Comparison of ENCODE assay signal across 18 cellular contexts in the genomic region with DNA sequence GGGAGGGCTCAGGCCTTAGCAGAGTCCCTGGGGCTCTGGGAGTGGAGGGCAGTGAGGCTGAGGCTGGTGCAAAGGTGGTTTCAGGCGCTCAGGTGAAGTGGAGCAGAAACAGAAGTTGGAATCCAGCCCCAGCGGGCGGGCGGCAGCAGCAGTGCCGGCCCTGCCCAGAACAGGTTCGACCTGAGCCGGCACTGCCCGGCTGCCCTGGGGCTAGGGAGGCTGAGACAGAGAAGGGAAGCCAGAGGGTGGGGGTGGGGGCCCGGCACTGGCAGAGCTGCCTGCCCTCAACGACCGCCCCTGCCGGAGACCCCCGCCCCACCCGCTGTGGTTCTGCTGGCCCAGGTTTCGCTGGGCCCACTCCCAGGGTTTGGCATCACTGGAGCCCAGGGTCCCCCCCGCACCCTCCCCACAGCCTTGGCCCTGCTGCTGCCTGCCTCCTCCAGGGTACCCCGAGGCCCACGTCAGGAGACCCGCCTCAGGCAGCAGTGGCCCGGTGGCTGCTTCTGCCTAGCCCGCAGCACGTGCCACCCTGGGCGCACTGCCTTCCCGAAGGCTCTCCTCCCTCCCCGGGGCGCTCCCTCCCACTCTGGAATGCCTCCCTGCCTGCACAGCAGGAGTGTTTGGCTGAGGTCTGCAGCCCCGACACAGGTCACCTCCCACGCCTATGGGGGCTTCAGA. TPM values are rescaled to one million over a fixed set of nuclear protein-coding genes. Genes with fewer than 3 reads are reported as not detected.
DNase-seq lines count a peak whose midpoint lies in the region; ATAC-seq and TF ChIP-seq lines count a peak whose summit lies in the region.
"Had no signal": no experiment of that assay in that cellular context is flagged by ENCODE, and none has a peak within 500 bp of the region (broad histone marks: within the 10 kb centered on the region; RNA-seq: fewer than 3 reads in every experiment).

No MANE protein-coding gene starts in this region.

- no peak overlapping the region for H3K27ac ChIP-seq in upper lobe of right lung
- H3K27ac ChIP-seq: heart left ventricle, left ventricle myocardium inferior, sigmoid colon, vagina had no signal

- peak; percentile 50 for DNase-seq in activated CD4-positive, alpha-beta T cell treated with anti-CD3 and anti-CD28 coated beads, Interleukin-2, amount 10 ng/mL, durations not matched to agents 24 days and 14 days
- DNase-seq in activated CD4-positive, alpha-beta T cell treated with anti-CD3 and anti-CD28 coated beads, Interleukin-2, amount 10 ng/mL, durations not matched to agents 7 days and 5 days, result no peak
- DNase-seq in chondrocyte (ENCODE audit: low spot score), result peak; percentile 89
- peak in 1 of 2 experiments; percentile 47 for DNase-seq in mesothelial cell of epicardium (ENCODE audit: low spot score in 2 of 2, unreplicated experiment in 2 of 2)
- DNase-seq in upper lobe of right lung, result no peak
- DNase-seq in SHP77 treated with DMSO at 0.1 percent for 48 hours (lab: John Stamatoyannopoulos, UW), result no peak
- no peak for DNase-seq in T1000 (lab: John Stamatoyannopoulos, UW)
- DNase-seq: left ventricle myocardium inferior; NCI-H2029; stimulated activated CD4-positive, alpha-beta T cell treated with anti-CD3 and anti-CD28 coated beads, Interleukin-4, amount 100 ng/mL, for 4 hours had no signal

- no peak overlapping the region for H3K4me3 ChIP-seq in upper lobe of right lung
- H3K4me3 ChIP-seq: heart left ventricle, left ventricle myocardium inferior, sigmoid colon, vagina had no signal

- no peak overlapping the region for H3K4me3 Mint-ChIP-seq in activated CD4-positive, alpha-beta T cell treated with anti-CD3 and anti-CD28 coated beads, Interleukin-2, amount 10 ng/mL, durations not matched to agents 24 days and 14 days
- H3K4me3 Mint-ChIP-seq in activated CD4-positive, alpha-beta T cell treated with anti-CD3 and anti-CD28 coated beads, Interleukin-2, amount 10 ng/mL, durations not matched to agents 7 days and 5 days, result no peak overlapping the region
- H3K4me3 Mint-ChIP-seq in chondrocyte (ENCODE audit: unreplicated experiment), result no peak overlapping the region
- H3K4me3 Mint-ChIP-seq in mesothelial cell of epicardium, result no peak overlapping the region
- H3K4me3 Mint-ChIP-seq: natural killer cell treated with Interleukin-12 subunit alpha and Interleukin-12 subunit beta and Interleukin-15 and Interleukin-18, amount 100 ng/mL, for 72 hours had no signal

- no peaks in the 10 kb centered on the region for H3K9me3 Mint-ChIP-seq in activated CD4-positive, alpha-beta T cell treated with anti-CD3 and anti-CD28 coated beads, Interleukin-2, amount 10 ng/mL, durations not matched to agents 24 days and 14 days
- no peaks in the 10 kb centered on the region for H3K9me3 Mint-ChIP-seq in activated CD4-positive, alpha-beta T cell treated with anti-CD3 and anti-CD28 coated beads, Interleukin-2, amount 10 ng/mL, durations not matched to agents 7 days and 5 days
- H3K9me3 Mint-ChIP-seq in chondrocyte (ENCODE audit: low read depth) (peaks cover 9% of the 10 kb centered on the region), mesothelial cell of epicardium (peaks cover 8% of the 10 kb centered on the region)
- H3K9me3 Mint-ChIP-seq: natural killer cell treated with Interleukin-12 subunit alpha and Interleukin-12 subunit beta and Interleukin-15 and Interleukin-18, amount 100 ng/mL, for 72 hours had no signal

- TF ChIP-seq CTCF in chondrocyte (IDR thresholded peaks at IDR 0.05) (no peak), mesothelial cell of epicardium (IDR thresholded peaks at IDR 0.05; ENCODE audit: unreplicated experiment) (no peak), upper lobe of right lung (IDR thresholded peaks at IDR 0.05) (no peak)

- H3K27ac Mint-ChIP-seq in activated CD4-positive, alpha-beta T cell treated with anti-CD3 and anti-CD28 coated beads, Interleukin-2, amount 10 ng/mL, durations not matched to agents 24 days and 14 days, result no peak overlapping the region
- no peak overlapping the region for H3K27ac Mint-ChIP-seq in activated CD4-positive, alpha-beta T cell treated with anti-CD3 and anti-CD28 coated beads, Interleukin-2, amount 10 ng/mL, durations not matched to agents 7 days and 5 days
- H3K27ac Mint-ChIP-seq in chondrocyte (ENCODE audit: unreplicated experiment) (no peak overlapping the region), mesothelial cell of epicardium (peak overlapping the region; percentile 4)
- H3K27ac Mint-ChIP-seq: natural killer cell treated with Interleukin-12 subunit alpha and Interleukin-12 subunit beta and Interleukin-15 and Interleukin-18, amount 100 ng/mL, for 72 hours had no signal

- no peaks in the 10 kb centered on the region for H3K27me3 ChIP-seq in upper lobe of right lung
- H3K27me3 ChIP-seq: vagina had no signal

- no peaks in the 10 kb centered on the region for H3K36me3 ChIP-seq in upper lobe of right lung
- H3K36me3 ChIP-seq: heart left ventricle, left ventricle myocardium inferior, sigmoid colon, vagina had no signal

- no peaks in the 10 kb centered on the region for H3K4me1 Mint-ChIP-seq in activated CD4-positive, alpha-beta T cell treated with anti-CD3 and anti-CD28 coated beads, Interleukin-2, amount 10 ng/mL, durations not matched to agents 24 days and 14 days
- no peaks in the 10 kb centered on the region for H3K4me1 Mint-ChIP-seq in activated CD4-positive, alpha-beta T cell treated with anti-CD3 and anti-CD28 coated beads, Interleukin-2, amount 10 ng/mL, durations not matched to agents 7 days and 5 days
- no peaks in the 10 kb centered on the region for H3K4me1 Mint-ChIP-seq in chondrocyte (ENCODE audit: low read depth)
- H3K4me1 Mint-ChIP-seq in mesothelial cell of epicardium, result peaks cover 13% of the 10 kb centered on the region

- ATAC-seq in upper lobe of right lung, result peak; percentile 32
- no peak for ATAC-seq in HG03378 (IDR thresholded peaks at IDR 0.05; ENCODE audit: unreplicated experiment)
- ATAC-seq: heart left ventricle; natural killer cell treated with Interleukin-12 subunit alpha and Interleukin-12 subunit beta and Interleukin-15 and Interleukin-18, amount 100 ng/mL, for 72 hours had no signal

- intact Hi-C loops in activated CD4-positive, alpha-beta T cell treated with anti-CD3 and anti-CD28 coated beads, Interleukin-2, amount 10 ng/mL, durations not matched to agents 24 days and 14 days (cut with micrococcal nuclease), result no loop called here
- intact Hi-C loops in upper lobe of right lung (cut with DNase I), result no loop called here

- CTCF ChIA-PET in activated CD4-positive, alpha-beta T cell treated with anti-CD3 and anti-CD28 coated beads, Interleukin-2, amount 10 ng/mL, durations not matched to agents 7 days and 5 days (lab: Charles Lee), result no interaction called here

- H3K27me3 Mint-ChIP-seq in activated CD4-positive, alpha-beta T cell treated with anti-CD3 and anti-CD28 coated beads, Interleukin-2, amount 10 ng/mL, durations not matched to agents 24 days and 14 days, result peaks cover 2% of the 10 kb centered on the region
- H3K27me3 Mint-ChIP-seq in activated CD4-positive, alpha-beta T cell treated with anti-CD3 and anti-CD28 coated beads, Interleukin-2, amount 10 ng/mL, durations not matched to agents 7 days and 5 days, result peaks cover 4% of the 10 kb centered on the region
- H3K27me3 Mint-ChIP-seq in chondrocyte (ENCODE audit: low read depth), result peaks cover 27% of the 10 kb centered on the region
- peaks cover 1% of the 10 kb centered on the region for H3K27me3 Mint-ChIP-seq in mesothelial cell of epicardium (ENCODE audit: low read depth)
- H3K27me3 Mint-ChIP-seq: natural killer cell treated with Interleukin-12 subunit alpha and Interleukin-12 subunit beta and Interleukin-15 and Interleukin-18, amount 100 ng/mL, for 72 hours had no signal

- no peaks in the 10 kb centered on the region for H3K9me3 ChIP-seq in upper lobe of right lung
- H3K9me3 ChIP-seq: sigmoid colon, vagina had no signal

- H3K4me1 ChIP-seq in upper lobe of right lung, result no peaks in the 10 kb centered on the region
- H3K4me1 ChIP-seq: heart left ventricle, left ventricle myocardium inferior, sigmoid colon, vagina had no signal

- POLR2A ChIA-PET in activated CD4-positive, alpha-beta T cell treated with anti-CD3 and anti-CD28 coated beads, Interleukin-2, amount 10 ng/mL, durations not matched to agents 7 days and 5 days (lab: Charles Lee), result no interaction called here

- H3K36me3 Mint-ChIP-seq in activated CD4-positive, alpha-beta T cell treated with anti-CD3 and anti-CD28 coated beads, Interleukin-2, amount 10 ng/mL, durations not matched to agents 24 days and 14 days (ENCODE audit: low read depth), result no peaks in the 10 kb centered on the region
- H3K36me3 Mint-ChIP-seq in activated CD4-positive, alpha-beta T cell treated with anti-CD3 and anti-CD28 coated beads, Interleukin-2, amount 10 ng/mL, durations not matched to agents 7 days and 5 days (ENCODE audit: low read depth), result no peaks in the 10 kb centered on the region
- H3K36me3 Mint-ChIP-seq in chondrocyte (ENCODE audit: low read depth) (peaks cover 1% of the 10 kb centered on the region), mesothelial cell of epicardium (peaks cover 4% of the 10 kb centered on the region)
- H3K36me3 Mint-ChIP-seq: natural killer cell treated with Interleukin-12 subunit alpha and Interleukin-12 subunit beta and Interleukin-15 and Interleukin-18, amount 100 ng/mL, for 72 hours had no signal

RNA-seq across cellular contexts. Expression of a gene that starts 13.2 kb away (rescaled TPM):
- total RNA-seq in activated CD4-positive, alpha-beta T cell treated with anti-CD3 and anti-CD28 coated beads, Interleukin-2, amount 10 ng/mL, durations not matched to agents 24 days and 14 days, result 0.62 and 0.96 TPM in 2 replicates
- under 1 TPM; 0.31 to 0.40 TPM for total RNA-seq in activated CD4-positive, alpha-beta T cell treated with anti-CD3 and anti-CD28 coated beads, Interleukin-2, amount 10 ng/mL, durations not matched to agents 7 days and 5 days
- not detected in 3 replicates for total RNA-seq in chondrocyte
- total RNA-seq in mesothelial cell of epicardium, result 0.36 to 0.58 TPM (median 0.49 TPM) in 3 replicates
- total RNA-seq in upper lobe of right lung, result 2.2 TPM
- total RNA-seq: A673; H4; left ventricle myocardium inferior; T-helper 1 cell treated with Interleukin-12 subunit alpha and Interleukin-12 subunit beta and Interleukin-4 antibody, amounts not matched to agents 30 ng/mL and 1 ng/mL, for 36 hours had no signal

RNA-seq across cellular contexts. Expression of a gene that starts 44.6 kb away (rescaled TPM):
- total RNA-seq in activated CD4-positive, alpha-beta T cell treated with anti-CD3 and anti-CD28 coated beads, Interleukin-2, amount 10 ng/mL, durations not matched to agents 24 days and 14 days, result 2.4 and 2.6 TPM in 2 replicates
- total RNA-seq in activated CD4-positive, alpha-beta T cell treated with anti-CD3 and anti-CD28 coated beads, Interleukin-2, amount 10 ng/mL, durations not matched to agents 7 days and 5 days, result 10 to 100 TPM; 66.4 to 81.0 TPM
- not detected in 3 replicates for total RNA-seq in chondrocyte
- total RNA-seq in mesothelial cell of epicardium, result 0.25 to 0.29 TPM (median 0.27 TPM) in 3 replicates
- 6.5 TPM for total RNA-seq in upper lobe of right lung
- total RNA-seq: A673 had no signal

RNA-seq across cellular contexts. Expression of a gene that starts 44.7 kb away (rescaled TPM):
- 2.4 and 2.6 TPM in 2 replicates for total RNA-seq in activated CD4-positive, alpha-beta T cell treated with anti-CD3 and anti-CD28 coated beads, Interleukin-2, amount 10 ng/mL, durations not matched to agents 24 days and 14 days
- 10 to 100 TPM; 77.6 to 98.9 TPM for total RNA-seq in activated CD4-positive, alpha-beta T cell treated with anti-CD3 and anti-CD28 coated beads, Interleukin-2, amount 10 ng/mL, durations not matched to agents 7 days and 5 days
- total RNA-seq in chondrocyte (not detected in 3 replicates), mesothelial cell of epicardium (0.94 to 1.8 TPM (median 1.2 TPM) in 3 replicates), upper lobe of right lung (12.2 TPM)
- total RNA-seq: A673 had no signal

Comparison
In these comparisons a context has a peak if more than half of its experiments do, and no peak if none do; other contexts are left out.
1. DNase-seq: peak in activated CD4-positive, alpha-beta T cell treated with anti-CD3 and anti-CD28 coated beads, Interleukin-2, amount 10 ng/mL, durations not matched to agents 24 days and 14 days (single experiment) and chondrocyte (single experiment); none in activated CD4-positive, alpha-beta T cell treated with anti-CD3 and anti-CD28 coated beads, Interleukin-2, amount 10 ng/mL, durations not matched to agents 7 days and 5 days (single experiment), upper lobe of right lung (single experiment), SHP77 treated with DMSO at 0.1 percent for 48 hours (single experiment) and T1000 (single experiment).